ENCODE assay signal across 34 cellular contexts in the genomic region with DNA sequence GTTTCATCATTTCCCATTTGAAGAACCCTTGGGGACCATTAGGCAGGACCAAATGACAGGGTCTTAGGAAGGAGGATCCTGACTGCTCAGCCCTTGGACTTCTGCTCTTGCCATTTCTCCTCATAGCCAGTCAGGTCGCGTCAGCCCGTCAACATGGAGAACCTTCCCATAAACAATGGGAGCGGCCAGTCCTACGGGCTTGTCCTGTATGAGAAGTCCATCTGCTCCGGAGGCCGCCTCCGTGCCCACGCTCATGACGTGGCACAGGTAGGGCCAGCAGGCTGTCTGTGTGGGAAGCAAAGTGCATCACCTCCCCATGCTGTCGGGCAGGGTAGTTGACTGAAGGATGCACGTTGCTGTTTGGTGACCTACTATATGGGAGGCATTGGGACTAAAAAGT. TPM values are rescaled to one million over a fixed set of nuclear protein-coding genes. Genes with fewer than 3 reads are reported as not detected.
"Had no signal": no experiment of that assay in that cellular context is flagged by ENCODE, and none has a peak within 500 bp of the region (broad histone marks: within the 10 kb centered on the region; RNA-seq: fewer than 3 reads in every experiment).

No MANE protein-coding gene starts in this region.

- H3K4me3 ChIP-seq: left lung, lung, mucosa of descending colon, ovary, right atrium auricular region, right lobe of liver, smooth muscle cell, transverse colon, upper lobe of left lung, vagina had no signal

- ATAC-seq: left colon; left lung; mucosa of descending colon; naive thymus-derived CD4-positive, alpha-beta T cell; natural killer cell treated with Interleukin-12 subunit alpha and Interleukin-12 subunit beta and Interleukin-15 and Interleukin-18, amount 100 ng/mL, for 72 hours; stimulated activated memory B cell treated with anti-CD40 and anti-IgM and Interleukin-4, amounts not matched to agents 10 μg/mL and 1 μg/mL and 100 μg/mL, for 72 hours; stimulated activated naive CD8-positive, alpha-beta T cell treated with anti-CD3 and anti-CD28 coated beads, Interleukin-15, amount 100 ng/mL, for 72 hours had no signal

- H3K27ac Mint-ChIP-seq: immature natural killer cell; natural killer cell treated with Interleukin-12 subunit alpha and Interleukin-12 subunit beta and Interleukin-15 and Interleukin-18, amount 100 ng/mL, for 72 hours; progenitor cell of endocrine pancreas; stimulated activated memory B cell treated with anti-CD40 and anti-IgM and Interleukin-4, amounts not matched to agents 10 μg/mL and 1 μg/mL and 100 μg/mL, for 72 hours had no signal

- DNase-seq: hypothalamus; immature natural killer cell; kidney; left colon; midbrain; mucosa of descending colon; naive thymus-derived CD4-positive, alpha-beta T cell; occipital lobe; ovary; right lobe of liver; stimulated activated CD4-positive, alpha-beta T cell treated with anti-CD3 and anti-CD28 coated beads, Interleukin-1b, Interleukin-23, amount 100 ng/mL, for 48 hours; stimulated activated CD4-positive, alpha-beta T cell treated with anti-CD3 and anti-CD28 coated beads, Interleukin-2, amount 100 ng/mL, for 48 hours; stimulated activated CD4-positive, alpha-beta T cell treated with anti-CD3 and anti-CD28 coated beads, Interleukin-4, amount 100 ng/mL, for 4 hours; stimulated activated CD8-positive, alpha-beta memory T cell treated with anti-CD3 and anti-CD28 coated beads, Interleukin-4, amount 100 ng/mL, for 48 hours; stimulated activated naive CD4-positive, alpha-beta T cell treated with Interleukin-2 at 50 U/mL for 16 hours; stimulated activated naive CD8-positive, alpha-beta T cell treated with anti-CD3 and anti-CD28 coated beads, Interleukin-15, amount 100 ng/mL, for 72 hours; substantia nigra; transverse colon had no signal

- H3K27me3 Mint-ChIP-seq: stimulated activated naive CD8-positive, alpha-beta T cell treated with anti-CD3 and anti-CD28 coated beads, Interleukin-15, amount 100 ng/mL, for 72 hours had no signal

- H3K4me1 ChIP-seq: left lung, right atrium auricular region, right lobe of liver, transverse colon, upper lobe of left lung, vagina had no signal

- H3K36me3 ChIP-seq: left lung, neutrophil, ovary, right atrium auricular region, right lobe of liver, transverse colon, upper lobe of left lung, vagina had no signal

- H3K27ac ChIP-seq: left lung, neutrophil, ovary, right atrium auricular region, right lobe of liver, transverse colon, upper lobe of left lung, vagina had no signal

- H3K27me3 ChIP-seq: left lung, ovary, right atrium auricular region, right lobe of liver, upper lobe of left lung, vagina had no signal

- H3K9me3 ChIP-seq: right lobe of liver, vagina had no signal

- H3K36me3 Mint-ChIP-seq: stimulated activated memory B cell treated with anti-CD40 and anti-IgM and Interleukin-4, amounts not matched to agents 10 μg/mL and 1 μg/mL and 100 μg/mL, for 72 hours had no signal

- H3K4me1 Mint-ChIP-seq: immature natural killer cell; neural crest cell; stimulated activated memory B cell treated with anti-CD40 and anti-IgM and Interleukin-4, amounts not matched to agents 10 μg/mL and 1 μg/mL and 100 μg/mL, for 72 hours; stimulated activated naive CD8-positive, alpha-beta T cell treated with anti-CD3 and anti-CD28 coated beads, Interleukin-15, amount 100 ng/mL, for 72 hours had no signal

- H3K4me3 Mint-ChIP-seq: immature natural killer cell; naive thymus-derived CD4-positive, alpha-beta T cell; natural killer cell treated with Interleukin-12 subunit alpha and Interleukin-12 subunit beta and Interleukin-15 and Interleukin-18, amount 100 ng/mL, for 72 hours; neural crest cell; stimulated activated memory B cell treated with anti-CD40 and anti-IgM and Interleukin-4, amounts not matched to agents 10 μg/mL and 1 μg/mL and 100 μg/mL, for 72 hours; stimulated activated naive CD8-positive, alpha-beta T cell treated with anti-CD3 and anti-CD28 coated beads, Interleukin-15, amount 100 ng/mL, for 72 hours had no signal

RNA-seq across cellular contexts. Expression of a gene that starts 19.6 kb away (rescaled TPM):
- total RNA-seq: myocyte had no signal

RNA-seq across cellular contexts. Expression of a gene that starts 36.0 kb away (rescaled TPM):
- total RNA-seq: left colon, mesenteric fat pad, myocyte, progenitor cell of endocrine pancreas, pulmonary artery endothelial cell, renal cortical epithelial cell, right atrium auricular region, right lobe of liver, skeletal muscle tissue, smooth muscle cell had no signal
